1 cellular context compared by ENCODE assay signal in the genomic region with DNA sequence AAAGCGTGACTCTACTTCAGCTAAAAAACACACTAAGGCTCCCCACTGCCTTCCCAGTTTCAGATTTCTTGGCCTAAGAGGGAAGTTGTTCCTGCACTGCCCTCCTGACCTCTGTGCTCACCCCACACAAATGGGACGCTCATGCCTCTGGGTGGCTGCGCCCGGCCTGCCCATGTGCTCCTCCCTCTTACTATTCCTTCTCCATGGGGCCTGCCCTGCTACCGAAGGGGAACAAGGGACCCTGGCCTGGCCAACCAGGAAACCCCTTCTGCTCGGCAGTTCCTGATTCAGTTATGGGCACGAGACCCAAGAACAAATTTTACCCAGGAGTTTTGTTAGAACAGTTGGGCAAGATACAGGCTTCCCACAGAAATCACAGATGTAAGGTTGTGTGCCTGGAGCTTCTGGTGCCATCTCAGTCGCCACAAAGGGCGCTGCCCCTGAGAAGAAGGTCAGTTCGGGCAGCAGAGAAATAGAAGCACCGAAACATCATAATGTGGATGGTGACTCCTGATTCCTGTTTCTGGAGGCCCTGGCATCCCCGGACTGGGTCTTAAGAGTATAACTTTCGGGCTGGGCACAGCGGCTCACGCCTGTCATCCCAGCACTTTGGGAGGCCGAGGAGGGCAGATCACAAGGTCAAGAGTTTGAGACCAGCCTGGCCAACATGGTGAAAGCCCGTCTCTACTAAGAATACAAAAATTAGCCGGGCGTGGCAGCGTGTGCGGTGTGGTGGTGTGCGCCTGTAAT.
TF ChIP-seq lines count a peak whose summit lies in the region.

No MANE protein-coding gene starts in this region.

TF ChIP-seq in HepG2, 621 proteins besides CTCF, POLR2A, EP300 and RAD21:
- no peak for TF ChIP-seq CSRNP2 (CRISPR knock-in tag; conservative IDR thresholded peaks at IDR 0.05; ENCODE audit: low read depth)
- TF ChIP-seq, protein P1, sequence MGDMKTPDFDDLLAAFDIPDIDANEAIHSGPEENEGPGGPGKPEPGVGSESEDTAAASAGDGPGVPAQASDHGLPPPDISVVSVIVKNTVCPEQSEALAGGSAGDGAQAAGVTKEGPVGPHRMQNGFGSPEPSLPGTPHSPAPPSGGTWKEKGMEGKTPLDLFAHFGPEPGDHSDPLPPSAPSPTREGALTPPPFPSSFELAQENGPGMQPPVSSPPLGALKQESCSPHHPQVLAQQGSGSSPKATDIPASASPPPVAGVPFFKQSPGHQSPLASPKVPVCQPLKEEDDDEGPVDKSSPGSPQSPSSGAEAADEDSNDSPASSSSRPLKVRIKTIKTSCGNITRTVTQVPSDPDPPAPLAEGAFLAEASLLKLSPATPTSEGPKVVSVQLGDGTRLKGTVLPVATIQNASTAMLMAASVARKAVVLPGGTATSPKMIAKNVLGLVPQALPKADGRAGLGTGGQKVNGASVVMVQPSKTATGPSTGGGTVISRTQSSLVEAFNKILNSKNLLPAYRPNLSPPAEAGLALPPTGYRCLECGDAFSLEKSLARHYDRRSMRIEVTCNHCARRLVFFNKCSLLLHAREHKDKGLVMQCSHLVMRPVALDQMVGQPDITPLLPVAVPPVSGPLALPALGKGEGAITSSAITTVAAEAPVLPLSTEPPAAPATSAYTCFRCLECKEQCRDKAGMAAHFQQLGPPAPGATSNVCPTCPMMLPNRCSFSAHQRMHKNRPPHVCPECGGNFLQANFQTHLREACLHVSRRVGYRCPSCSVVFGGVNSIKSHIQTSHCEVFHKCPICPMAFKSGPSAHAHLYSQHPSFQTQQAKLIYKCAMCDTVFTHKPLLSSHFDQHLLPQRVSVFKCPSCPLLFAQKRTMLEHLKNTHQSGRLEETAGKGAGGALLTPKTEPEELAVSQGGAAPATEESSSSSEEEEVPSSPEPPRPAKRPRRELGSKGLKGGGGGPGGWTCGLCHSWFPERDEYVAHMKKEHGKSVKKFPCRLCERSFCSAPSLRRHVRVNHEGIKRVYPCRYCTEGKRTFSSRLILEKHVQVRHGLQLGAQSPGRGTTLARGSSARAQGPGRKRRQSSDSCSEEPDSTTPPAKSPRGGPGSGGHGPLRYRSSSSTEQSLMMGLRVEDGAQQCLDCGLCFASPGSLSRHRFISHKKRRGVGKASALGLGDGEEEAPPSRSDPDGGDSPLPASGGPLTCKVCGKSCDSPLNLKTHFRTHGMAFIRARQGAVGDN (CRISPR knock-in tag; IDR thresholded peaks at IDR 0.05): peak; percentile 3; the same call in 1 of the 2 replicates
- TF ChIP-seq MNT (IDR thresholded peaks at IDR 0.05): 0 out of 2 replicates have a peak, but pooled peaks have one; percentile 7
